ENCODE assay signal across 2 cellular contexts in genomic region chr2:39484620-39485495, GRCh38.
A peak's percentile ranks its signal among the peaks of the same experiment; 100 is the strongest.
TF ChIP-seq lines count a peak whose summit lies in the region.

No MANE protein-coding gene starts in this region.

TF ChIP-seq in SK-N-SH treated with all-trans-retinoic acid at 6 μM for 48 hours, 23 proteins besides CTCF, POLR2A, EP300 and RAD21 (continued from another document):
- TF ChIP-seq TCF4 (CRISPR knock-in tag; IDR thresholded peaks at IDR 0.05; ENCODE audit: borderline replicate concordance): peak; percentile 78
- TF ChIP-seq CSDC2 (CRISPR knock-in tag; IDR thresholded peaks at IDR 0.05): no peak
- TF ChIP-seq ZNF70 (CRISPR knock-in tag; IDR thresholded peaks at IDR 0.05): peak; percentile 29; the same call in 1 of the 2 replicates

TF ChIP-seq in endothelial cell of umbilical vein, 7 proteins besides CTCF, POLR2A, EP300 and RAD21 (continued from another document):
- TF ChIP-seq GATA2 (IDR thresholded peaks at IDR 0.05; ENCODE audit: insufficient read depth, insufficient read length, low read depth, low read length) (no peak), MAX (IDR thresholded peaks at IDR 0.05; ENCODE audit: insufficient read depth, insufficient read length) (no peak), EZH2 (IDR thresholded peaks at IDR 0.05; ENCODE audit: borderline replicate concordance, low read depth, low read length, severe bottlenecking) (no peak), MYC (IDR thresholded peaks at IDR 0.05; ENCODE audit: low read depth, low read length) (no peak), JUN (IDR thresholded peaks at IDR 0.05; ENCODE audit: borderline replicate concordance, insufficient read depth, insufficient read length, low read depth) (no peak)
